Comparison of ENCODE assay signal across 13 cellular contexts in the genomic region with DNA sequence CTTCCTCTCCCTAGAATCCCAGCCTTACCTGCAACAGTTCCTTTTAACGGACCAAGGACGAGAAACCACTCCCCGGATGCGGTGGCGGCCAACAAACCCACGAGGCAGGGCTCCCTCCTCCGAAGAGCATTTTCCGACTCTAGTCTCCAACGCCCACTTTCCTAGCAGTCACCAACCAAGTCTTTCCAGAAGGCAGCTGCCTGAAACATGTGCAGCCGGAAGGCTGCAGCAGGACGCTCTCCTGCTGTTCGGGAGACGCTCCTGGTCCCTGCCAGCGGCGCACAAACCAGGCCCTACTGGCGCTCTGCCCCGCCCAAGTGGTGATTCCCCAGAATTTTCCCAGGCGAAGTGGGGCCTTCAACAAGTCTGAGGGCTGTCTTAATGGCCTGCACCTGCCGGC. TPM values are rescaled to one million over a fixed set of nuclear protein-coding genes. Genes with fewer than 3 reads are reported as not detected.
DNase-seq lines count a peak whose midpoint lies in the region; TF ChIP-seq lines count a peak whose summit lies in the region.
"Had no signal": no experiment of that assay in that cellular context is flagged by ENCODE, and none has a peak within 500 bp of the region (broad histone marks: within the 10 kb centered on the region; RNA-seq: fewer than 3 reads in every experiment).

No MANE protein-coding gene starts in this region.

- peak overlapping the region; percentile 89 for H2AFZ ChIP-seq in osteoblast (ENCODE audit: low read length)
- H2AFZ ChIP-seq: parathyroid adenoma had no signal

- H3K27ac ChIP-seq in osteoblast (ENCODE audit: low read depth, low read length), result no peak overlapping the region
- H3K27ac ChIP-seq: epithelial cell of prostate, parathyroid adenoma had no signal

- H3K27ac Mint-ChIP-seq in mesothelial cell of epicardium, result no peak overlapping the region

- H3K27me3 Mint-ChIP-seq in mesothelial cell of epicardium (ENCODE audit: low read depth), result no peaks in the 10 kb centered on the region

- H3K4me1 ChIP-seq in osteoblast (ENCODE audit: insufficient read depth, low read length), result peaks cover 3% of the 10 kb centered on the region
- H3K4me1 ChIP-seq: parathyroid adenoma had no signal

- CTCF ChIA-PET in BJ (lab: Yijun Ruan, JAX), result interaction anchor here (1.0 kb wide), 1 partner anchor 13 kb away, joined by 3 read pairs; no protein-coding TSS in a partner anchor

- no peaks in the 10 kb centered on the region for H3K79me2 ChIP-seq in osteoblast (ENCODE audit: insufficient read depth, low read length)
- H3K79me2 ChIP-seq: parathyroid adenoma had no signal

- no peaks in the 10 kb centered on the region for H3K27me3 ChIP-seq in BJ (ENCODE audit: control insufficient read depth, insufficient read depth, low read length)
- no peaks in the 10 kb centered on the region for H3K27me3 ChIP-seq in osteoblast (ENCODE audit: insufficient read depth, low read length)

- peak; percentile 1 for DNase-seq in BJ (ENCODE audit: low read depth)
- DNase-seq in RPMI7951 (ENCODE audit: low read depth), result peak; percentile 34
- peak; percentile 21 to 46 for DNase-seq in foreskin fibroblast
- DNase-seq in osteoblast (ENCODE audit: insufficient read length, low spot score, missing footprints), result peak; percentile 49
- DNase-seq in NCI-H187 treated with DMSO at 0.1 percent for 48 hours (lab: John Stamatoyannopoulos, UW), result no peak
- DNase-seq in mesothelial cell of epicardium (ENCODE audit: low spot score in 2 of 2, unreplicated experiment in 2 of 2), result no peak
- no peak for DNase-seq in activated naive CD4-positive, alpha-beta T cell treated with Interleukin-2 at 50 U/mL for 16 hours
- no peak for DNase-seq in NCI-H1048 (lab: John Stamatoyannopoulos, UW)
- DNase-seq: anterior cingulate cortex, NCI-H146, trophoblast cell had no signal

- no peaks in the 10 kb centered on the region for H3K36me3 ChIP-seq in BJ (ENCODE audit: control insufficient read depth, insufficient read depth, low read length)
- H3K36me3 ChIP-seq in osteoblast (ENCODE audit: insufficient read depth, low read length), result no peaks in the 10 kb centered on the region

- peaks cover 7% of the 10 kb centered on the region for H3K9me3 Mint-ChIP-seq in mesothelial cell of epicardium

- H3K36me3 Mint-ChIP-seq in mesothelial cell of epicardium, result peaks cover 11% of the 10 kb centered on the region

- POLR2A ChIA-PET in BJ (lab: Charles Lee), result no interaction called here

- no peaks in the 10 kb centered on the region for H3K4me1 Mint-ChIP-seq in mesothelial cell of epicardium

- H3K4me2 ChIP-seq in osteoblast (ENCODE audit: insufficient read depth, low read length), result peak overlapping the region; percentile 81

- TF ChIP-seq CTCF in BJ (IDR thresholded peaks at IDR 0.05; ENCODE audit: insufficient read depth, low read depth, low read length) (no peak), foreskin fibroblast (IDR thresholded peaks at IDR 0.05; ENCODE audit: low read depth, low read length) (no peak), osteoblast (IDR thresholded peaks at IDR 0.05; ENCODE audit: extremely low read depth, low read depth, low read length) (no peak), mesothelial cell of epicardium (IDR thresholded peaks at IDR 0.05; ENCODE audit: unreplicated experiment) (no peak)

- no peaks in the 10 kb centered on the region for H4K20me1 ChIP-seq in osteoblast (ENCODE audit: insufficient read depth, low read length)

- H3K9me3 ChIP-seq in osteoblast (ENCODE audit: low read depth, low read length), result no peaks in the 10 kb centered on the region

- peak overlapping the region; percentile 8; the same call in 1 of the 2 replicates for H3K4me3 ChIP-seq in BJ (ENCODE audit: low read depth, low read length)
- H3K4me3 ChIP-seq in foreskin fibroblast (ENCODE audit: low read depth in 1 of 2, low read length in 2 of 2), result peak overlapping the region; percentile 10 to 12
- H3K4me3 ChIP-seq in osteoblast (ENCODE audit: insufficient read depth, low read length), result peak overlapping the region; percentile 60

- H3K4me3 Mint-ChIP-seq in mesothelial cell of epicardium, result no peak overlapping the region

RNA-seq across cellular contexts. Expression of gene ADAM20, which starts 21.1 kb away (rescaled TPM):
- polyA plus RNA-seq in BJ (2011; rRNA removed), result 0.04 and 0.13 TPM in 2 replicates
- polyA minus RNA-seq in BJ (2011; rRNA and poly(A)+ RNA removed), result 2.3 and 2.5 TPM in 2 replicates
- 0.10 and 0.12 TPM in 2 replicates for total RNA-seq in RPMI7951 (2014; rRNA removed; shearing (Covaris generic))
- total RNA-seq in osteoblast, result 1.5 and 1.8 TPM in 2 replicates
- total RNA-seq in mesothelial cell of epicardium, result 1.1 to 1.4 TPM (median 1.1 TPM) in 3 replicates

RNA-seq across cellular contexts. Expression of gene MED6, which starts 44.6 kb away (rescaled TPM):
- 15.4 and 27.6 TPM in 2 replicates for polyA plus RNA-seq in BJ (2011; rRNA removed)
- 14.3 and 15.4 TPM in 2 replicates for polyA minus RNA-seq in BJ (2011; rRNA and poly(A)+ RNA removed)
- 35.2 and 35.6 TPM in 2 replicates for total RNA-seq in RPMI7951 (2014; rRNA removed; shearing (Covaris generic))
- total RNA-seq in osteoblast (32.2 and 40.1 TPM in 2 replicates), mesothelial cell of epicardium (58.2 to 62.9 TPM (median 62.4 TPM) in 3 replicates)

Comparison
In these comparisons a context has a peak if more than half of its experiments do, and no peak if none do; other contexts are left out.
1. DNase-seq: peak in BJ (single experiment), RPMI7951 (single experiment), foreskin fibroblast (2 of 2) and osteoblast (single experiment); none in NCI-H187 treated with DMSO at 0.1 percent for 48 hours (single experiment), mesothelial cell of epicardium (0 of 2), activated naive CD4-positive, alpha-beta T cell treated with Interleukin-2 at 50 U/mL for 16 hours (single experiment) and NCI-H1048 (single experiment).
2. H3K4me3 ChIP-seq: peak in every context shown above with its lines; median percentile 60 in osteoblast; 11 in foreskin fibroblast; 8 in BJ.